ENCODE assay signal across 5 cellular contexts in genomic region chr4:140444347-140444746, GRCh38. TPM values are rescaled to one million over a fixed set of nuclear protein-coding genes. Genes with fewer than 3 reads are reported as not detected.
"Had no signal": no experiment of that assay in that cellular context is flagged by ENCODE, and none has a peak within 500 bp of the region (broad histone marks: within the 10 kb centered on the region; RNA-seq: fewer than 3 reads in every experiment).

No MANE protein-coding gene starts in this region.

RNA-seq across cellular contexts. Expression of gene CLGN, which starts 16.9 kb away (rescaled TPM):
- total RNA-seq: HT-29 had no signal
- polyA plus RNA-seq: IgD-negative memory B cell had no signal

RNA-seq across cellular contexts. Expression of gene MGAT4D, which starts 53.7 kb away (rescaled TPM):
- total RNA-seq: HepG2, HT-29, HT1080, IMR-90 had no signal
- polyA plus RNA-seq: HepG2, IgD-negative memory B cell, IMR-90 had no signal
